Comparison of ENCODE assay signal across 8 cellular contexts in genomic region chr3:45182915-45183881, GRCh38. TPM values are rescaled to one million over a fixed set of nuclear protein-coding genes. Genes with fewer than 3 reads are reported as not detected.
A peak's percentile ranks its signal among the peaks of the same experiment; 100 is the strongest.
DNase-seq lines count a peak whose midpoint lies in the region; ATAC-seq and TF ChIP-seq lines count a peak whose summit lies in the region.

No MANE protein-coding gene starts in this region.

- H3K4me1 Mint-ChIP-seq in activated T-helper 1 cell treated with anti-CD3 and anti-CD28 coated beads, Interleukin-12 subunit alpha, Interleukin-12 subunit beta, Interleukin-2, Interleukin-4 antibody, amounts not matched to agents 30 ng/mL and 10 ng/mL and 1 ng/mL, durations not matched to agents 14 hours and 24 hours and 36 hours (ENCODE audit: low read depth), result peaks cover 13% of the 10 kb centered on the region
- H3K4me1 Mint-ChIP-seq in CD8-positive, alpha-beta T cell (ENCODE audit: low read depth), result no peaks in the 10 kb centered on the region

- H3K4me3 ChIP-seq in PC-9, result peak overlapping the region; percentile 34; the same call in 1 of the 2 replicates
- no peak overlapping the region for H3K4me3 ChIP-seq in gastroesophageal sphincter
- H3K4me3 ChIP-seq in smooth muscle cell, result no peak overlapping the region
- H3K4me3 ChIP-seq in CD8-positive, alpha-beta T cell (ENCODE audit: low read depth, low read length), result no peak overlapping the region

- TF ChIP-seq POLR2A in gastroesophageal sphincter (IDR thresholded peaks at IDR 0.05), result no peak

- POLR2A ChIA-PET in PC-9 (lab: Charles Lee; ENCODE audit: unreplicated experiment), result interaction anchor here (0.6 to 1.2 kb wide), 10 partner anchors 9 to 980 kb away, joined by 3 to 10 read pairs (median 6); no protein-coding TSS in a partner anchor
- POLR2A ChIA-PET in CD8-positive, alpha-beta T cell (lab: Charles Lee), result no interaction called here

- TF ChIP-seq CTCF in PC-9 (conservative IDR thresholded peaks at IDR 0.05) (no peak), gastroesophageal sphincter (IDR thresholded peaks at IDR 0.05) (no peak), smooth muscle cell (IDR thresholded peaks at IDR 0.05; ENCODE audit: borderline replicate concordance, insufficient read depth, poor library complexity, severe bottlenecking) (no peak)
- TF ChIP-seq CTCF in CD8-positive, alpha-beta T cell (IDR thresholded peaks at IDR 0.05), result no peak

- no peak for TF ChIP-seq EP300 in gastroesophageal sphincter (IDR thresholded peaks at IDR 0.05)

- no peaks in the 10 kb centered on the region for H3K27me3 ChIP-seq in PC-9 (ENCODE audit: insufficient read depth, low read depth)
- H3K27me3 ChIP-seq in gastroesophageal sphincter, result no peaks in the 10 kb centered on the region
- H3K27me3 ChIP-seq in smooth muscle cell (ENCODE audit: low read depth), result no peaks in the 10 kb centered on the region
- no peaks in the 10 kb centered on the region for H3K27me3 ChIP-seq in CD8-positive, alpha-beta T cell (ENCODE audit: insufficient read depth, low read length)

- intact Hi-C loops in PC-9 (cut with micrococcal nuclease; ENCODE audit: unreplicated experiment), result loop anchor here (1.0 to 2.0 kb wide), 3 partner anchors 16 to 39 kb away; no protein-coding TSS in a partner anchor
- intact Hi-C loops in activated T-helper 1 cell treated with anti-CD3 and anti-CD28 coated beads, Interleukin-12 subunit alpha, Interleukin-12 subunit beta, Interleukin-2, Interleukin-4 antibody, amounts not matched to agents 30 ng/mL and 10 ng/mL and 1 ng/mL, durations not matched to agents 14 hours and 24 hours and 36 hours (cut with micrococcal nuclease), result no loop called here
- intact Hi-C loops in CD8-positive, alpha-beta T cell (cut with DNase I, micrococcal nuclease), result no loop called here

- H3K27me3 Mint-ChIP-seq in activated T-helper 1 cell treated with anti-CD3 and anti-CD28 coated beads, Interleukin-12 subunit alpha, Interleukin-12 subunit beta, Interleukin-2, Interleukin-4 antibody, amounts not matched to agents 30 ng/mL and 10 ng/mL and 1 ng/mL, durations not matched to agents 14 hours and 24 hours and 36 hours (ENCODE audit: insufficient read depth), result peaks cover 17% of the 10 kb centered on the region
- peaks cover 12% of the 10 kb centered on the region for H3K27me3 Mint-ChIP-seq in CD8-positive, alpha-beta T cell (ENCODE audit: low read depth)

- no peaks in the 10 kb centered on the region for H3K9me2 ChIP-seq in PC-9 (ENCODE audit: insufficient read depth)

- BruUV-seq in PC-9 (replicated peaks; lab: Mats Ljungman, UMichigan), result TSS peak; percentile 98

- ATAC-seq in gastroesophageal sphincter, result peak; percentile 19
- ATAC-seq in CD8-positive, alpha-beta T cell, result no peak

- H3K79me2 ChIP-seq in PC-9 (ENCODE audit: low read depth) (no peaks in the 10 kb centered on the region), smooth muscle cell (ENCODE audit: low read depth) (no peaks in the 10 kb centered on the region)

- H3K9me3 Mint-ChIP-seq in activated T-helper 1 cell treated with anti-CD3 and anti-CD28 coated beads, Interleukin-12 subunit alpha, Interleukin-12 subunit beta, Interleukin-2, Interleukin-4 antibody, amounts not matched to agents 30 ng/mL and 10 ng/mL and 1 ng/mL, durations not matched to agents 14 hours and 24 hours and 36 hours, result no peaks in the 10 kb centered on the region
- H3K9me3 Mint-ChIP-seq in CD8-positive, alpha-beta T cell, result no peaks in the 10 kb centered on the region

- 0 to 44% methylated on average over 1 to 6 of the region's 7 CpGs for WGBS in gastroesophageal sphincter (ENCODE audit: low coverage in 1 of 2), 2 donors
- WGBS in smooth muscle cell (ENCODE audit: low lambda C conversion rate), result 18% methylated on average over 7 of the region's 7 CpGs

- H3F3A ChIP-seq in PC-9 (ENCODE audit: insufficient read depth, low read depth) (peaks cover 16% of the 10 kb centered on the region), smooth muscle cell (ENCODE audit: low read depth) (peaks cover 5% of the 10 kb centered on the region)

- H3K27ac ChIP-seq in PC-9 (peak overlapping the region; percentile 98), gastroesophageal sphincter (peak overlapping the region in 2 of 4 donors; percentile 31 to 34), smooth muscle cell (ENCODE audit: low read depth) (peak overlapping the region; percentile 25)
- no peak overlapping the region for H3K27ac ChIP-seq in CD8-positive, alpha-beta T cell (ENCODE audit: low read depth, low read length)

- no peak overlapping the region for H3K27ac Mint-ChIP-seq in activated T-helper 1 cell treated with anti-CD3 and anti-CD28 coated beads, Interleukin-12 subunit alpha, Interleukin-12 subunit beta, Interleukin-2, Interleukin-4 antibody, amounts not matched to agents 30 ng/mL and 10 ng/mL and 1 ng/mL, durations not matched to agents 14 hours and 24 hours and 36 hours
- H3K27ac Mint-ChIP-seq in CD8-positive, alpha-beta T cell, result no peak overlapping the region

- H3K36me3 ChIP-seq in PC-9 (ENCODE audit: low read depth) (no peaks in the 10 kb centered on the region), gastroesophageal sphincter (no peaks in the 10 kb centered on the region), smooth muscle cell (ENCODE audit: low read depth) (no peaks in the 10 kb centered on the region)
- H3K36me3 ChIP-seq in CD8-positive, alpha-beta T cell (ENCODE audit: insufficient read depth, low read length), result no peaks in the 10 kb centered on the region

- H3K4me2 ChIP-seq in PC-9, result peak overlapping the region; percentile 89
- H3K4me2 ChIP-seq in smooth muscle cell, result no peak overlapping the region

- H3K9me3 ChIP-seq in PC-9 (ENCODE audit: insufficient read depth, low read depth), result no peaks in the 10 kb centered on the region
- H3K9me3 ChIP-seq in gastroesophageal sphincter, result no peaks in the 10 kb centered on the region
- no peaks in the 10 kb centered on the region for H3K9me3 ChIP-seq in smooth muscle cell (replicated peaks; ENCODE audit: low read depth)
- H3K9me3 ChIP-seq in CD8-positive, alpha-beta T cell (ENCODE audit: low read length), result no peaks in the 10 kb centered on the region

- H3K4me1 ChIP-seq in PC-9 (replicated peaks; ENCODE audit: insufficient read depth) (peaks cover 40% of the 10 kb centered on the region), gastroesophageal sphincter (peaks cover 0 to 30% (median 0%) of the 10 kb centered on the region in 3 donors), smooth muscle cell (ENCODE audit: low read depth) (peaks cover 10% of the 10 kb centered on the region)
- no peaks in the 10 kb centered on the region for H3K4me1 ChIP-seq in CD8-positive, alpha-beta T cell (ENCODE audit: insufficient read depth, low read length)

- CTCF ChIA-PET in PC-9 (lab: Charles Lee), result interaction anchor here (0.6 to 1.2 kb wide), 3 partner anchors 27 to 45 kb away, joined by 3 to 4 read pairs (median 3); no protein-coding TSS in a partner anchor
- CTCF ChIA-PET in CD8-positive, alpha-beta T cell (lab: Charles Lee), result interaction anchor here (0.9 to 2.3 kb wide), 2 partner anchors 14 to 27 kb away, joined by 3 to 5 read pairs; no protein-coding TSS in a partner anchor

- DNase-seq in DMS153 (lab: John Stamatoyannopoulos, UW) (peak; percentile 22), DMS153 treated with DMSO at 0.1 percent for 48 hours (lab: John Stamatoyannopoulos, UW; ENCODE audit: unreplicated experiment) (no peak), PC-9 (peak; percentile 89 to 94), smooth muscle cell (lab: John Stamatoyannopoulos, UW; ENCODE audit: unreplicated experiment) (no peak)
- DNase-seq in central memory CD4-positive, alpha-beta T cell, result no peak
- DNase-seq in activated T-helper 1 cell treated with anti-CD3 and anti-CD28 coated beads, Interleukin-12 subunit alpha, Interleukin-12 subunit beta, Interleukin-2, Interleukin-4 antibody, amounts not matched to agents 30 ng/mL and 10 ng/mL and 1 ng/mL, durations not matched to agents 14 hours and 24 hours and 36 hours (ENCODE audit: low spot score), result no peak
- DNase-seq in CD8-positive, alpha-beta T cell, result no peak

- H3K4me3 Mint-ChIP-seq in activated T-helper 1 cell treated with anti-CD3 and anti-CD28 coated beads, Interleukin-12 subunit alpha, Interleukin-12 subunit beta, Interleukin-2, Interleukin-4 antibody, amounts not matched to agents 30 ng/mL and 10 ng/mL and 1 ng/mL, durations not matched to agents 14 hours and 24 hours and 36 hours, result no peak overlapping the region
- H3K4me3 Mint-ChIP-seq in CD8-positive, alpha-beta T cell, result no peak overlapping the region

- H2AFZ ChIP-seq in PC-9, result peak overlapping the region; percentile 48; the same call in 1 of the 2 replicates
- no peak overlapping the region for H2AFZ ChIP-seq in smooth muscle cell (ENCODE audit: low read depth)

- no peaks in the 10 kb centered on the region for H3K36me3 Mint-ChIP-seq in activated T-helper 1 cell treated with anti-CD3 and anti-CD28 coated beads, Interleukin-12 subunit alpha, Interleukin-12 subunit beta, Interleukin-2, Interleukin-4 antibody, amounts not matched to agents 30 ng/mL and 10 ng/mL and 1 ng/mL, durations not matched to agents 14 hours and 24 hours and 36 hours (ENCODE audit: low read depth)
- no peaks in the 10 kb centered on the region for H3K36me3 Mint-ChIP-seq in CD8-positive, alpha-beta T cell

- no peaks in the 10 kb centered on the region for H4K20me1 ChIP-seq in PC-9 (ENCODE audit: insufficient read depth)
- H4K20me1 ChIP-seq in smooth muscle cell (ENCODE audit: low read depth), result no peaks in the 10 kb centered on the region

- no peak overlapping the region for H3K9ac ChIP-seq in smooth muscle cell (ENCODE audit: low read depth)

RNA-seq across cellular contexts. Expression of gene CDCP1, which starts 37.0 kb away (rescaled TPM):
- 75.7 and 85.0 TPM in 2 replicates for total RNA-seq in PC-9 (2021)
- 1 to 10 TPM; 2.5 to 4.9 (median 4.2) TPM for total RNA-seq in gastroesophageal sphincter
- 3.7 and 7.9 TPM in 2 replicates for total RNA-seq in smooth muscle cell
- 2.5 and 8.3 TPM in 2 replicates for polyA plus RNA-seq in smooth muscle cell
- 0.98 and 1.2 TPM in 2 replicates for total RNA-seq in activated T-helper 1 cell treated with anti-CD3 and anti-CD28 coated beads, Interleukin-12 subunit alpha, Interleukin-12 subunit beta, Interleukin-2, Interleukin-4 antibody, amounts not matched to agents 30 ng/mL and 10 ng/mL and 1 ng/mL, durations not matched to agents 14 hours and 24 hours and 36 hours
- not detected for total RNA-seq in CD8-positive, alpha-beta T cell

RNA-seq across cellular contexts. Expression of gene TMEM158, which starts 42.9 kb away (rescaled TPM):
- total RNA-seq in PC-9 (2021) (7.5 and 11.9 TPM in 2 replicates), gastroesophageal sphincter (1 to 10 TPM; 3.1 to 8.5 (median 5.3) TPM), smooth muscle cell (15.8 and 16.8 TPM in 2 replicates)
- 70.9 and 76.9 TPM in 2 replicates for polyA plus RNA-seq in smooth muscle cell
- total RNA-seq in activated T-helper 1 cell treated with anti-CD3 and anti-CD28 coated beads, Interleukin-12 subunit alpha, Interleukin-12 subunit beta, Interleukin-2, Interleukin-4 antibody, amounts not matched to agents 30 ng/mL and 10 ng/mL and 1 ng/mL, durations not matched to agents 14 hours and 24 hours and 36 hours, result 0.26 and 0.61 TPM in 2 replicates
- total RNA-seq in CD8-positive, alpha-beta T cell, result not detected

Comparison
In these comparisons a context has a peak if more than half of its experiments do, and no peak if none do; other contexts are left out.
1. DNase-seq: peak in DMS153 (single experiment) and PC-9 (2 of 2); none in DMS153 treated with DMSO at 0.1 percent for 48 hours (single experiment), smooth muscle cell (single experiment), central memory CD4-positive, alpha-beta T cell (single experiment), activated T-helper 1 cell treated with anti-CD3 and anti-CD28 coated beads, Interleukin-12 subunit alpha, Interleukin-12 subunit beta, Interleukin-2, Interleukin-4 antibody, amounts not matched to agents 30 ng/mL and 10 ng/mL and 1 ng/mL, durations not matched to agents 14 hours and 24 hours and 36 hours (single experiment) and CD8-positive, alpha-beta T cell (0 of 7).